11 cellular contexts compared by ENCODE assay signal in genomic region chr18:9918016-9918680, GRCh38. TPM values are rescaled to one million over a fixed set of nuclear protein-coding genes. Genes with fewer than 3 reads are reported as not detected.
A peak's percentile ranks its signal among the peaks of the same experiment; 100 is the strongest.
DNase-seq lines count a peak whose midpoint lies in the region; ATAC-seq and TF ChIP-seq lines count a peak whose summit lies in the region.
"Had no signal": no experiment of that assay in that cellular context is flagged by ENCODE, and none has a peak within 500 bp of the region (broad histone marks: within the 10 kb centered on the region; RNA-seq: fewer than 3 reads in every experiment).

No MANE protein-coding gene starts in this region.

- H3K27ac ChIP-seq in GM23338 (ENCODE audit: low read depth) = 0 out of 2 replicates have a peak overlapping the region, but pooled peaks have one; percentile 20
- no peak overlapping the region for H3K27ac ChIP-seq in RWPE1
- H3K27ac ChIP-seq in fibroblast of lung (ENCODE audit: insufficient read depth, low read length) = no peak overlapping the region

- H4K20me1 ChIP-seq in GM23338 (replicated peaks; ENCODE audit: insufficient read depth) (peaks cover 51% of the 10 kb centered on the region), fibroblast of lung (ENCODE audit: control insufficient read depth, extremely low read depth, insufficient read depth, low read length) (peaks cover 29% of the 10 kb centered on the region)

- peaks cover 23% of the 10 kb centered on the region for H3K4me1 Mint-ChIP-seq in GM23338
- H3K4me1 Mint-ChIP-seq in immature natural killer cell = peaks cover 25 to 31% of the 10 kb centered on the region in 2 donors

- H3K36me3 ChIP-seq in GM23338 (ENCODE audit: insufficient read depth) (no peaks in the 10 kb centered on the region), fibroblast of lung (ENCODE audit: control insufficient read depth, insufficient read depth, low read length) (no peaks in the 10 kb centered on the region), skeletal muscle satellite cell (ENCODE audit: insufficient read depth, low read length) (no peaks in the 10 kb centered on the region)

- POLR2A ChIA-PET in RWPE1 (lab: Yijun Ruan, JAX; ENCODE audit: low non-redundant PET) = no interaction called here

- peaks cover 85% of the 10 kb centered on the region for H3K79me2 ChIP-seq in GM23338 (replicated peaks; ENCODE audit: insufficient read depth)
- H3K79me2 ChIP-seq in fibroblast of lung (ENCODE audit: control insufficient read depth, insufficient read depth, low read length) = peaks cover 91% of the 10 kb centered on the region

- no peaks in the 10 kb centered on the region for H3K9me2 ChIP-seq in GM23338 (ENCODE audit: insufficient read depth)

- H3K36me3 Mint-ChIP-seq in GM23338 (ENCODE audit: low read depth) = peaks cover 3% of the 10 kb centered on the region; the same call in 1 of the 3 replicates
- no peaks in the 10 kb centered on the region for H3K36me3 Mint-ChIP-seq in immature natural killer cell

- H3K27me3 ChIP-seq in GM23338 (ENCODE audit: insufficient read depth) = no peaks in the 10 kb centered on the region
- no peaks in the 10 kb centered on the region for H3K27me3 ChIP-seq in fibroblast of lung (ENCODE audit: control insufficient read depth, insufficient read depth, low read length)
- H3K27me3 ChIP-seq in skeletal muscle satellite cell (ENCODE audit: control insufficient read depth, insufficient read depth, low read length) = no peaks in the 10 kb centered on the region

- CTCF ChIA-PET in RWPE1 (lab: Yijun Ruan, JAX) = interaction anchor here (1.1 kb wide), 1 partner anchor 306 kb away, joined by 4 read pairs; no protein-coding TSS in a partner anchor

- H3K9ac ChIP-seq in fibroblast of lung (ENCODE audit: insufficient read depth, low read length) (no peak overlapping the region), skeletal muscle satellite cell (ENCODE audit: low read depth, low read length) (peak overlapping the region; percentile 5)

- H3K9me3 Mint-ChIP-seq in GM23338 = no peaks in the 10 kb centered on the region
- peaks cover 0 to 1% (median 0%) of the 10 kb centered on the region in 6 donors for H3K9me3 Mint-ChIP-seq in immature natural killer cell

- H3K4me3 ChIP-seq in GM23338 = peak overlapping the region; percentile 9; the same call in 1 of the 2 replicates
- H3K4me3 ChIP-seq in fibroblast of lung (replicated peaks in 1 of 4; ENCODE audit: control extremely low read depth in 1 of 4, insufficient read depth in 1 of 4, low read depth in 3 of 4, low read length in 4 of 4) = peak overlapping the region in 1 of 4 experiments; percentile 18
- H3K4me3 ChIP-seq in skeletal muscle satellite cell (ENCODE audit: low read length) = no peak overlapping the region

- H3K4me1 ChIP-seq in GM23338 (ENCODE audit: insufficient read depth) = peaks cover 57% of the 10 kb centered on the region
- H3K4me1 ChIP-seq in fibroblast of lung (ENCODE audit: control insufficient read depth, extremely low read depth, insufficient read depth, low read length) = peaks cover 10% of the 10 kb centered on the region
- peaks cover 46% of the 10 kb centered on the region for H3K4me1 ChIP-seq in skeletal muscle satellite cell (ENCODE audit: control insufficient read depth, insufficient read depth, low read length)

- TF ChIP-seq CTCF in GM23338 (conservative IDR thresholded peaks at IDR 0.05; ENCODE audit: low read depth in 2 of 2) (no peak), RWPE1 (conservative IDR thresholded peaks at IDR 0.05; ENCODE audit: low read depth) (no peak), fibroblast of lung (conservative IDR thresholded peaks at IDR 0.05 in 1 of 2, IDR thresholded peaks at IDR 0.05 in 1 of 2; ENCODE audit: low read depth in 1 of 2, low read length in 2 of 2) (no peak)

- no peaks in the 10 kb centered on the region for H3F3A ChIP-seq in GM23338 (replicated peaks; ENCODE audit: low read depth)

- H3K4me2 ChIP-seq in GM23338 (peak overlapping the region; percentile 98), fibroblast of lung (ENCODE audit: extremely low read depth, insufficient read depth, low read length) (peak overlapping the region; percentile 11), skeletal muscle satellite cell (ENCODE audit: low read length) (peak overlapping the region; percentile 60)

- H2AFZ ChIP-seq in GM23338 (no peak overlapping the region), fibroblast of lung (ENCODE audit: low read length) (no peak overlapping the region)

- H3K4me3 Mint-ChIP-seq in GM23338 (no peak overlapping the region), immature natural killer cell (no peak overlapping the region)

- no peak for DNase-seq in GM23338 (ENCODE audit: low spot score)
- peak; percentile 57 for DNase-seq in RWPE1 (ENCODE audit: low spot score)
- peak in 1 of 2 donors; percentile 59 for DNase-seq in fibroblast of lung (ENCODE audit: low read depth in 2 of 2)
- no peak for DNase-seq in MV-4-11 (lab: John Stamatoyannopoulos, UW)
- no peak for DNase-seq in immature natural killer cell
- no peak for DNase-seq in DMS 273 treated with DMSO at 0.1 percent for 48 hours (lab: John Stamatoyannopoulos, UW)
- DNase-seq: activated CD8-positive, alpha-beta memory T cell treated with anti-CD3 and anti-CD28 coated beads, Interleukin-2, amount 50 U/mL, for 48 hours; left colon; NCI-H1417 had no signal

- ATAC-seq in GM23338 = no peak
- no peak for ATAC-seq in HG03460 (IDR thresholded peaks at IDR 0.05; ENCODE audit: unreplicated experiment)
- ATAC-seq: left colon had no signal

- H3K27ac Mint-ChIP-seq in GM23338 = no peak overlapping the region
- no peak overlapping the region for H3K27ac Mint-ChIP-seq in immature natural killer cell

- H3K27me3 Mint-ChIP-seq in GM23338 (ENCODE audit: insufficient read depth, low read depth, poor library complexity) (no peaks in the 10 kb centered on the region), immature natural killer cell (ENCODE audit: low read depth in 3 of 3) (peaks cover 6 to 14% (median 10%) of the 10 kb centered on the region in 3 donors)

- H3K9me3 ChIP-seq in fibroblast of lung (ENCODE audit: control insufficient read depth, insufficient read depth, low read depth, low read length) = no peaks in the 10 kb centered on the region
- H3K9me3 ChIP-seq in skeletal muscle satellite cell (replicated peaks; ENCODE audit: low read length) = no peaks in the 10 kb centered on the region

TF ChIP-seq in GM23338, 12 proteins besides CTCF, POLR2A, EP300 and RAD21:
- no peak for TF ChIP-seq CREB1 (CRISPR knock-in tag; IDR thresholded peaks at IDR 0.05; ENCODE audit: low read depth)

RNA-seq across cellular contexts. Expression of gene VAPA, which starts 4.3 kb away (rescaled TPM):
- 166 and 178 TPM in 2 replicates for total RNA-seq in GM23338 (2014; rRNA removed; shearing (Covaris generic))
- polyA plus RNA-seq in GM23338 (2016; fragmentation: Nextera tagmentation; extraction: Ambion mirVana) = 158 and 162 TPM in 2 replicates
- 181 and 235 TPM in 2 replicates for total RNA-seq in fibroblast of lung
- polyA plus RNA-seq in fibroblast of lung = 420 and 425 TPM in 2 replicates
- 144 and 159 TPM in 2 replicates for polyA plus RNA-seq in fibroblast of lung (2012)
- polyA minus RNA-seq in fibroblast of lung (ENCODE audit: low replicate concordance) = 16.2 and 21.8 TPM in 2 replicates
- total RNA-seq in skeletal muscle satellite cell (2012; rRNA removed) = 248 and 273 TPM in 2 replicates
- 100 to 1,000 TPM; 187 to 252 (median 235) TPM for polyA plus RNA-seq in immature natural killer cell

RNA-seq across cellular contexts. Expression of gene TXNDC2, which starts 32.4 kb away (rescaled TPM):
- not detected in 2 replicates for total RNA-seq in GM23338 (2014; rRNA removed; shearing (Covaris generic))
- polyA plus RNA-seq in GM23338 (2016; fragmentation: Nextera tagmentation; extraction: Ambion mirVana) = 0.16 TPM in 1 of 2 replicates, not detected in the other
- not detected in 2 replicates for total RNA-seq in fibroblast of lung
- 0.11 and 0.15 TPM in 2 replicates for polyA plus RNA-seq in fibroblast of lung
- 0.06 and 0.12 TPM in 2 replicates for polyA plus RNA-seq in fibroblast of lung (2012)
- not detected in 2 replicates for polyA minus RNA-seq in fibroblast of lung (ENCODE audit: low replicate concordance)
- total RNA-seq in skeletal muscle satellite cell (2012; rRNA removed) = 1.0 TPM in 1 of 2 replicates, not detected in the other
- polyA plus RNA-seq in immature natural killer cell = not detected
- total RNA-seq: left colon had no signal

Comparison
In these comparisons a context has a peak if more than half of its experiments do, and no peak if none do; other contexts are left out.
1. H3K4me2 ChIP-seq: peak in every context shown above with its lines; median percentile 98 in GM23338; 60 in skeletal muscle satellite cell; 11 in fibroblast of lung.